Comparison of ENCODE assay signal across 2 cellular contexts in genomic region chr10:98085238-98085637, GRCh38.
TF ChIP-seq lines count a peak whose summit lies in the region.

No MANE protein-coding gene starts in this region.

TF ChIP-seq in HepG2, 621 proteins besides CTCF, POLR2A, EP300 and RAD21:
- no peak for TF ChIP-seq MXD3 (CRISPR knock-in tag; IDR thresholded peaks at IDR 0.05)
- TF ChIP-seq ZNF615 (CRISPR knock-in tag; IDR thresholded peaks at IDR 0.05; ENCODE audit: borderline replicate concordance) = no peak
- TF ChIP-seq ATF7 (IDR thresholded peaks at IDR 0.05) = peak; percentile 97
- no peak for TF ChIP-seq ATF7 (CRISPR knock-in tag; IDR thresholded peaks at IDR 0.05)
- no peak for TF ChIP-seq MXD4 (CRISPR knock-in tag; IDR thresholded peaks at IDR 0.05)
- TF ChIP-seq ETV5 (CRISPR knock-in tag; IDR thresholded peaks at IDR 0.05; ENCODE audit: borderline replicate concordance) = no peak
- no peak for TF ChIP-seq ZSCAN22 (CRISPR knock-in tag; IDR thresholded peaks at IDR 0.05)
- peak; percentile 64 for TF ChIP-seq CREB1 (IDR thresholded peaks at IDR 0.05)
- TF ChIP-seq CREB1 (CRISPR knock-in tag; IDR thresholded peaks at IDR 0.05) = no peak
- TF ChIP-seq UBTF (CRISPR knock-in tag; IDR thresholded peaks at IDR 0.05) = no peak
- TF ChIP-seq NFE2 (CRISPR knock-in tag; IDR thresholded peaks at IDR 0.05) = no peak
- no peak for TF ChIP-seq BATF2 (CRISPR knock-in tag; IDR thresholded peaks at IDR 0.05)
- no peak for TF ChIP-seq BRF2 (CRISPR knock-in tag; IDR thresholded peaks at IDR 0.05)
- no peak for TF ChIP-seq ZNF552 (CRISPR knock-in tag; IDR thresholded peaks at IDR 0.05; ENCODE audit: borderline replicate concordance)
- TF ChIP-seq ZNF609 (CRISPR knock-in tag; IDR thresholded peaks at IDR 0.05; ENCODE audit: borderline replicate concordance) = no peak
- TF ChIP-seq FOSL1 (CRISPR knock-in tag; IDR thresholded peaks at IDR 0.05; ENCODE audit: borderline replicate concordance) = no peak

TF ChIP-seq in HEK293, 187 proteins besides CTCF, POLR2A, EP300 and RAD21:
- no peak for TF ChIP-seq MYNN (tag by site-specific recombination; IDR thresholded peaks at IDR 0.05; ENCODE audit: borderline replicate concordance)
- no peak for TF ChIP-seq PRDM10 (tag by site-specific recombination; IDR thresholded peaks at IDR 0.05)
- no peak for TF ChIP-seq ZNF155 (tag by site-specific recombination; IDR thresholded peaks at IDR 0.05)
- TF ChIP-seq ATF2 (tag by site-specific recombination; IDR thresholded peaks at IDR 0.05; ENCODE audit: low read depth) = peak; percentile 54; the same call in 1 of the 2 replicates
- TF ChIP-seq ZNF138 (tag by site-specific recombination; IDR thresholded peaks at IDR 0.05; ENCODE audit: borderline replicate concordance) = no peak
